In the genomic region with DNA sequence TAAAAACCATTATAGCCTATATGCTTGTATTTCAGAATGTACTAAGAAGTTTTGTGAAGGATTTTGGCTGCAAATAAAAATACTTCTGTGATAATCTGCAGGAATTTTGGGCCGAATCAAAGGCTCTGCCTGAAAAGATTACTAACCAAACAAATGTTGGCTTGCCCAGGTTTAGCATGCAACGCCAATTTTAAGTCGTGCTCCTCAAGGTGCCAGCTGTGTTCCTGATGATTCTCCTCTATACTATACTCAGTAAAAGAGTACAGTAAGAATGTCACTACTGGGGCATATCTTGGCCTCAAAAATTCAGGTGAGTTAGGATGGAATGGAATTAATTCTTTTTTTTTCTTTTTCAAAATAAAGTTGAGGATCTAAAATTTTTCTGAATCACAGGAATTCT, we compare ENCODE assay signal across 9 cellular contexts.
"Had no signal": no experiment of that assay in that cellular context is flagged by ENCODE, and none has a peak within 500 bp of the region (broad histone marks: within the 10 kb centered on the region; RNA-seq: fewer than 3 reads in every experiment).

No MANE protein-coding gene starts in this region.

- H3K9me3 Mint-ChIP-seq: HFFc6 had no signal

- H3K9ac ChIP-seq: GM23248 had no signal

- H3K27ac ChIP-seq: GM23248, HL-60 had no signal

- FAIRE-seq: HepG2, K562 had no signal

- ATAC-seq: HCT116, HepG2, K562 had no signal

- H2AFZ ChIP-seq: GM23248 had no signal

- H3K9me3 ChIP-seq: HAP-1 had no signal

- H3K4me3 Mint-ChIP-seq: HFFc6 had no signal

- H3K4me3 ChIP-seq: GM23248, HAP-1, K562 had no signal

- H3K27ac Mint-ChIP-seq: HFFc6 had no signal

- DNase-seq: GM23248, GOT3, H7, HFFc6 had no signal

- H3K36me3 ChIP-seq: HAP-1 had no signal
